Comparison of ENCODE assay signal across 23 cellular contexts in genomic region chr19:2226051-2226839, GRCh38. TPM values are rescaled to one million over a fixed set of nuclear protein-coding genes. Genes with fewer than 3 reads are reported as not detected.
A peak's percentile ranks its signal among the peaks of the same experiment; 100 is the strongest.
DNase-seq lines count a peak whose midpoint lies in the region; ATAC-seq, FAIRE-seq and TF ChIP-seq lines count a peak whose summit lies in the region.
"Had no signal": no experiment of that assay in that cellular context is flagged by ENCODE, and none has a peak within 500 bp of the region (broad histone marks: within the 10 kb centered on the region; RNA-seq: fewer than 3 reads in every experiment).

No MANE protein-coding gene starts in this region.

- no peak overlapping the region for H3K4me3 ChIP-seq in HepG2 (replicated peaks in 1 of 3; ENCODE audit: insufficient read depth in 1 of 3, low read depth in 2 of 3, low read length in 3 of 3)
- H3K4me3 ChIP-seq in right lobe of liver, result no peak overlapping the region
- peak overlapping the region; percentile 48 for H3K4me3 ChIP-seq in NB4 (ENCODE audit: low read depth, low read length)
- H3K4me3 ChIP-seq: SK-N-MC had no signal

- H3K4me1 Mint-ChIP-seq in dendritic cell treated with granulocyte-macrophage colony-stimulating factor and Interleukin-4, amounts not matched to agents 40 ng/mL and 50 ng/mL, for 4 days (ENCODE audit: low read depth), result peaks cover 20% of the 10 kb centered on the region
- H3K4me1 Mint-ChIP-seq in stimulated activated naive B cell treated with anti-CD40 and anti-IgM and Interleukin-4, amounts not matched to agents 10 μg/mL and 1 μg/mL and 100 μg/mL, for 72 hours, result peaks cover 25 to 58% of the 10 kb centered on the region in 2 donors
- H3K4me1 Mint-ChIP-seq: CD14-positive monocyte had no signal

- no peak overlapping the region for H2AFZ ChIP-seq in HepG2 (ENCODE audit: low read length)

- no peak overlapping the region for H3K9ac ChIP-seq in HepG2 (ENCODE audit: insufficient read depth, low read depth, low read length)

- H3K36me3 Mint-ChIP-seq in dendritic cell treated with granulocyte-macrophage colony-stimulating factor and Interleukin-4, amounts not matched to agents 40 ng/mL and 50 ng/mL, for 4 days (ENCODE audit: low read depth), result peaks cover 100% of the 10 kb centered on the region
- H3K36me3 Mint-ChIP-seq in stimulated activated naive B cell treated with anti-CD40 and anti-IgM and Interleukin-4, amounts not matched to agents 10 μg/mL and 1 μg/mL and 100 μg/mL, for 72 hours, result peaks cover 55 to 58% of the 10 kb centered on the region in 2 donors

- H3K36me3 ChIP-seq in HepG2 (replicated peaks in 1 of 2; ENCODE audit: control insufficient read depth in 1 of 2, insufficient read depth in 2 of 2, low read length in 2 of 2) (peaks cover 30 to 58% of the 10 kb centered on the region in 2 experiments; a peak in 4 of 5 replicates), right lobe of liver (peaks cover 0 to 52% (median 7%) of the 10 kb centered on the region in 4 donors)

- ATAC-seq in HepG2 (no peak), right lobe of liver (no peak), GM21528 (IDR thresholded peaks at IDR 0.05; ENCODE audit: low FRiP score, unreplicated experiment) (no peak), HG03025 (IDR thresholded peaks at IDR 0.05; ENCODE audit: low FRiP score, unreplicated experiment) (no peak), HG03280 (IDR thresholded peaks at IDR 0.05; ENCODE audit: unreplicated experiment) (no peak)
- no peak for ATAC-seq in stimulated activated naive B cell treated with anti-CD40 and anti-IgM and Interleukin-4, amounts not matched to agents 10 μg/mL and 1 μg/mL and 100 μg/mL, for 72 hours (replicated peaks)

- CTCF ChIA-PET in HepG2 (lab: Yijun Ruan, JAX; ENCODE audit: low intra/inter-chr PET ratio, low total read pairs), result no interaction called here

- no peak overlapping the region for H3K4me2 ChIP-seq in HepG2 (ENCODE audit: low read depth, low read length)

- no peaks in the 10 kb centered on the region for H3K79me2 ChIP-seq in HepG2 (ENCODE audit: insufficient read depth, low read length)

- TF ChIP-seq CTCF in HepG2 (CRISPR knock-in tag; IDR thresholded peaks at IDR 0.05), result no peak
- TF ChIP-seq CTCF in right lobe of liver (IDR thresholded peaks at IDR 0.05), result no peak
- no peak for TF ChIP-seq CTCF in NB4 (IDR thresholded peaks at IDR 0.05; ENCODE audit: low read depth, low read length)

- H3K4me1 ChIP-seq in HepG2 (ENCODE audit: insufficient read depth, low read length) (no peaks in the 10 kb centered on the region), right lobe of liver (peaks cover 0 to 14% (median 0%) of the 10 kb centered on the region in 4 donors)
- H3K4me1 ChIP-seq: Caco-2 had no signal

- H3K4me3 Mint-ChIP-seq in dendritic cell treated with granulocyte-macrophage colony-stimulating factor and Interleukin-4, amounts not matched to agents 40 ng/mL and 50 ng/mL, for 4 days, result no peak overlapping the region
- no peak overlapping the region for H3K4me3 Mint-ChIP-seq in stimulated activated naive B cell treated with anti-CD40 and anti-IgM and Interleukin-4, amounts not matched to agents 10 μg/mL and 1 μg/mL and 100 μg/mL, for 72 hours
- H3K4me3 Mint-ChIP-seq: CD14-positive monocyte had no signal

- H3K27me3 Mint-ChIP-seq in dendritic cell treated with granulocyte-macrophage colony-stimulating factor and Interleukin-4, amounts not matched to agents 40 ng/mL and 50 ng/mL, for 4 days, result no peaks in the 10 kb centered on the region
- H3K27me3 Mint-ChIP-seq in stimulated activated naive B cell treated with anti-CD40 and anti-IgM and Interleukin-4, amounts not matched to agents 10 μg/mL and 1 μg/mL and 100 μg/mL, for 72 hours, result no peaks in the 10 kb centered on the region

- H3K27ac ChIP-seq in HepG2 (ENCODE audit: extremely low read length, insufficient read depth, low read length) (no peak overlapping the region), right lobe of liver (no peak overlapping the region)
- H3K27ac ChIP-seq: SK-N-MC had no signal

- TF ChIP-seq POLR2A in HepG2 (IDR thresholded peaks at IDR 0.05; ENCODE audit: insufficient read depth in 1 of 2, low read depth in 2 of 2, low read length in 2 of 2), result no peak
- TF ChIP-seq POLR2A in right lobe of liver (IDR thresholded peaks at IDR 0.05), result no peak
- no peak for TF ChIP-seq POLR2A in NB4 (IDR thresholded peaks at IDR 0.05; ENCODE audit: extremely low read depth, insufficient read length)

- intact Hi-C loops in HepG2 (cut with micrococcal nuclease; ENCODE audit: unreplicated experiment), result no loop called here
- intact Hi-C loops in right lobe of liver (cut with DNase I), result no loop called here
- intact Hi-C loops in dendritic cell treated with granulocyte-macrophage colony-stimulating factor and Interleukin-4, amounts not matched to agents 40 ng/mL and 50 ng/mL, for 4 days (cut with micrococcal nuclease), result no loop called here

- in situ Hi-C loops in HepG2 (cut with HindIII; ENCODE audit: extremely low pct_ligation_motif_present, low pct_unique_long_range_greater_than_20kb), result no loop called here

- H3K9me3 ChIP-seq in HepG2 (ENCODE audit: low read length), result no peaks in the 10 kb centered on the region
- H3K9me3 ChIP-seq in right lobe of liver, result no peaks in the 10 kb centered on the region
- H3K9me3 ChIP-seq: Caco-2 had no signal

- POLR2A ChIA-PET in HepG2 (lab: Yijun Ruan, JAX), result no interaction called here

- TF ChIP-seq EP300 in HepG2 (IDR thresholded peaks at IDR 0.05; ENCODE audit: low read depth in 2 of 2, low read length in 2 of 2), result no peak
- no peak for TF ChIP-seq EP300 in HepG2 (CRISPR knock-in tag; IDR thresholded peaks at IDR 0.05; ENCODE audit: borderline replicate concordance)

- FAIRE-seq in HepG2 (lab: Jason Lieb, UNC), result no peak
- FAIRE-seq: GM12892, HTR-8/SVneo, RCC 7860 had no signal

- DNase-seq in HepG2 (ENCODE audit: low spot score) (no peak), right lobe of liver (no peak), NB4 (ENCODE audit: low read depth) (no peak)
- no peak for DNase-seq in stimulated activated naive B cell treated with anti-CD40 and anti-IgM and Interleukin-4, amounts not matched to agents 10 μg/mL and 1 μg/mL and 100 μg/mL, for 72 hours
- DNase-seq: Caco-2, GOT3, NCI-H1105, NCI-H1694 treated with DMSO at 0.1 percent for 48 hours, NCI-H2107, NCI-H510A, NCI-H748 treated with DMSO at 0.1 percent for 48 hours, Right ventricle myocardium superior had no signal

- no peak for TF ChIP-seq RAD21 in HepG2 (CRISPR knock-in tag; IDR thresholded peaks at IDR 0.05)

- H3K9me3 Mint-ChIP-seq in dendritic cell treated with granulocyte-macrophage colony-stimulating factor and Interleukin-4, amounts not matched to agents 40 ng/mL and 50 ng/mL, for 4 days, result no peaks in the 10 kb centered on the region
- H3K9me3 Mint-ChIP-seq in stimulated activated naive B cell treated with anti-CD40 and anti-IgM and Interleukin-4, amounts not matched to agents 10 μg/mL and 1 μg/mL and 100 μg/mL, for 72 hours, result no peaks in the 10 kb centered on the region

- peak overlapping the region; percentile 20 for H3K27ac Mint-ChIP-seq in dendritic cell treated with granulocyte-macrophage colony-stimulating factor and Interleukin-4, amounts not matched to agents 40 ng/mL and 50 ng/mL, for 4 days
- H3K27ac Mint-ChIP-seq in stimulated activated naive B cell treated with anti-CD40 and anti-IgM and Interleukin-4, amounts not matched to agents 10 μg/mL and 1 μg/mL and 100 μg/mL, for 72 hours, result peak overlapping the region; percentile 22

- WGBS in HepG2 (ENCODE audit: low lambda C conversion rate), result 97% methylated on average over 29 of the region's 59 CpGs
- 91% methylated on average over 9 of the region's 59 CpGs for WGBS in right lobe of liver (ENCODE audit: insufficient coverage, low coverage, low lambda C conversion rate, missing lambda C conversion rate)

- H4K20me1 ChIP-seq in HepG2 (ENCODE audit: insufficient read depth, low read length), result no peaks in the 10 kb centered on the region

- H3K27me3 ChIP-seq in HepG2 (ENCODE audit: control insufficient read depth in 1 of 2, insufficient read depth in 2 of 2, low read length in 2 of 2), result no peaks in the 10 kb centered on the region
- no peaks in the 10 kb centered on the region for H3K27me3 ChIP-seq in right lobe of liver

- BruUV-seq in HepG2 (replicated peaks; lab: Mats Ljungman, UMichigan), result no TSS peak

RNA-seq across cellular contexts. Expression of gene PLEKHJ1, which starts 9.9 kb away (rescaled TPM):
- total RNA-seq in HepG2 (2016; rRNA removed; fragmentation: Illumina TruSeq; extraction: Trizol), result 108 and 130 TPM in 2 replicates
- total RNA-seq in HepG2 (2016; cell fraction: cytosol; rRNA removed; fragmentation: Illumina TruSeq; extraction: Trizol; ENCODE audit: low read depth), result 129 and 146 TPM in 2 replicates
- total RNA-seq in HepG2 (2016; cell fraction: insoluble cytoplasmic fraction; rRNA removed; fragmentation: Illumina TruSeq; extraction: Trizol), result 99.2 and 143 TPM in 2 replicates
- 198 and 217 TPM in 2 replicates for total RNA-seq in HepG2 (2016; cell fraction: membrane; rRNA removed; fragmentation: Illumina TruSeq; extraction: Trizol)
- total RNA-seq in HepG2 (2016; cell fraction: nucleus; rRNA removed; fragmentation: Illumina TruSeq; extraction: Trizol), result 72.7 and 85.2 TPM in 2 replicates
- polyA plus RNA-seq in HepG2 (2011; rRNA removed), result 70.5 and 89.7 TPM in 2 replicates
- 94.0 and 125 TPM in 2 replicates for polyA plus RNA-seq in HepG2 (2011; cell fraction: cytosol; rRNA removed)
- polyA plus RNA-seq in HepG2 (2011; cell fraction: nucleus; rRNA removed), result 130 and 144 TPM in 2 replicates
- polyA plus RNA-seq in HepG2 (2012), result 41.8 and 57.9 TPM in 2 replicates
- 147 and 176 TPM in 2 replicates for polyA plus RNA-seq in HepG2 (2016; cell fraction: cytosol; fragmentation: Illumina TruSeq; extraction: Trizol; ENCODE audit: low read depth)
- 97.4 and 103 TPM in 2 replicates for polyA plus RNA-seq in HepG2 (2016; cell fraction: insoluble cytoplasmic fraction; fragmentation: Illumina TruSeq; extraction: Trizol; ENCODE audit: low read depth)
- polyA plus RNA-seq in HepG2 (2016; cell fraction: membrane; fragmentation: Illumina TruSeq; extraction: Trizol; ENCODE audit: low read depth), result 170 and 175 TPM in 2 replicates
- polyA plus RNA-seq in HepG2 (2016; cell fraction: nucleus; fragmentation: Illumina TruSeq; extraction: Trizol; ENCODE audit: insufficient read depth, low read depth), result 156 and 163 TPM in 2 replicates
- 33.4 and 58.0 TPM in 2 replicates for polyA minus RNA-seq in HepG2 (2011; rRNA and poly(A)+ RNA removed; ENCODE audit: low replicate concordance)
- 18.1 and 22.7 TPM in 2 replicates for polyA minus RNA-seq in HepG2 (2011; cell fraction: cytosol; rRNA and poly(A)+ RNA removed)
- 23.2 and 28.0 TPM in 2 replicates for polyA minus RNA-seq in HepG2 (2011; cell fraction: nucleus; rRNA and poly(A)+ RNA removed)
- 10 to 100 TPM; 24.4 to 49.3 (median 28.6) TPM for total RNA-seq in right lobe of liver

RNA-seq across cellular contexts. Expression of gene SF3A2, which starts 10.4 kb away (rescaled TPM):
- total RNA-seq in HepG2 (2016; rRNA removed; fragmentation: Illumina TruSeq; extraction: Trizol) (8.8 and 10.1 TPM in 2 replicates), right lobe of liver (10 to 100 TPM; 14.0 to 22.1 (median 19.1) TPM)
- total RNA-seq in HepG2 (2016; cell fraction: cytosol; rRNA removed; fragmentation: Illumina TruSeq; extraction: Trizol; ENCODE audit: low read depth), result 11.7 and 13.9 TPM in 2 replicates
- 8.6 and 13.2 TPM in 2 replicates for total RNA-seq in HepG2 (2016; cell fraction: insoluble cytoplasmic fraction; rRNA removed; fragmentation: Illumina TruSeq; extraction: Trizol)
- 13.1 and 15.2 TPM in 2 replicates for total RNA-seq in HepG2 (2016; cell fraction: membrane; rRNA removed; fragmentation: Illumina TruSeq; extraction: Trizol)
- 16.1 and 17.8 TPM in 2 replicates for total RNA-seq in HepG2 (2016; cell fraction: nucleus; rRNA removed; fragmentation: Illumina TruSeq; extraction: Trizol)
- 7.9 and 8.6 TPM in 2 replicates for polyA plus RNA-seq in HepG2 (2011; rRNA removed)
- polyA plus RNA-seq in HepG2 (2011; cell fraction: cytosol; rRNA removed), result 6.1 and 7.3 TPM in 2 replicates
- polyA plus RNA-seq in HepG2 (2011; cell fraction: nucleus; rRNA removed), result 34.7 and 47.7 TPM in 2 replicates
- 34.0 and 34.2 TPM in 2 replicates for polyA plus RNA-seq in HepG2 (2012)
- polyA plus RNA-seq in HepG2 (2016; cell fraction: cytosol; fragmentation: Illumina TruSeq; extraction: Trizol; ENCODE audit: low read depth), result 12.1 and 13.8 TPM in 2 replicates
- 18.7 and 31.5 TPM in 2 replicates for polyA plus RNA-seq in HepG2 (2016; cell fraction: insoluble cytoplasmic fraction; fragmentation: Illumina TruSeq; extraction: Trizol; ENCODE audit: low read depth)
- polyA plus RNA-seq in HepG2 (2016; cell fraction: membrane; fragmentation: Illumina TruSeq; extraction: Trizol; ENCODE audit: low read depth), result 17.7 and 21.0 TPM in 2 replicates
- 46.1 and 47.0 TPM in 2 replicates for polyA plus RNA-seq in HepG2 (2016; cell fraction: nucleus; fragmentation: Illumina TruSeq; extraction: Trizol; ENCODE audit: insufficient read depth, low read depth)
- polyA minus RNA-seq in HepG2 (2011; rRNA and poly(A)+ RNA removed; ENCODE audit: low replicate concordance), result 20.0 and 24.2 TPM in 2 replicates
- 16.0 and 20.6 TPM in 2 replicates for polyA minus RNA-seq in HepG2 (2011; cell fraction: cytosol; rRNA and poly(A)+ RNA removed)
- polyA minus RNA-seq in HepG2 (2011; cell fraction: nucleus; rRNA and poly(A)+ RNA removed), result 34.1 and 34.2 TPM in 2 replicates

RNA-seq across cellular contexts. Expression of gene AMH, which starts 22.9 kb away (rescaled TPM):
- total RNA-seq in HepG2 (2016; rRNA removed; fragmentation: Illumina TruSeq; extraction: Trizol) (0.18 TPM in 1 of 2 replicates, not detected in the other), right lobe of liver (1 to 10 TPM in 1 of 6 experiments, under 1 TPM in 5; 0.24 to 1.2 (median 0.59) TPM)
- not detected in 2 replicates for total RNA-seq in HepG2 (2016; cell fraction: cytosol; rRNA removed; fragmentation: Illumina TruSeq; extraction: Trizol; ENCODE audit: low read depth)
- total RNA-seq in HepG2 (2016; cell fraction: insoluble cytoplasmic fraction; rRNA removed; fragmentation: Illumina TruSeq; extraction: Trizol), result not detected in 2 replicates
- 0.09 TPM in 1 of 2 replicates, not detected in the other for total RNA-seq in HepG2 (2016; cell fraction: membrane; rRNA removed; fragmentation: Illumina TruSeq; extraction: Trizol)
- not detected in 2 replicates for total RNA-seq in HepG2 (2016; cell fraction: nucleus; rRNA removed; fragmentation: Illumina TruSeq; extraction: Trizol)
- 0.03 and 0.04 TPM in 2 replicates for polyA plus RNA-seq in HepG2 (2011; rRNA removed)
- 0.05 TPM in 1 of 2 replicates, not detected in the other for polyA plus RNA-seq in HepG2 (2011; cell fraction: cytosol; rRNA removed)
- polyA plus RNA-seq in HepG2 (2011; cell fraction: nucleus; rRNA removed), result 1.2 and 2.0 TPM in 2 replicates
- 0.08 TPM in 1 of 2 replicates, not detected in the other for polyA plus RNA-seq in HepG2 (2012)
- polyA plus RNA-seq in HepG2 (2016; cell fraction: cytosol; fragmentation: Illumina TruSeq; extraction: Trizol; ENCODE audit: low read depth), result 0.06 TPM in 1 of 2 replicates, not detected in the other
- not detected in 2 replicates for polyA plus RNA-seq in HepG2 (2016; cell fraction: insoluble cytoplasmic fraction; fragmentation: Illumina TruSeq; extraction: Trizol; ENCODE audit: low read depth)
- polyA plus RNA-seq in HepG2 (2016; cell fraction: membrane; fragmentation: Illumina TruSeq; extraction: Trizol; ENCODE audit: low read depth), result not detected in 2 replicates
- polyA plus RNA-seq in HepG2 (2016; cell fraction: nucleus; fragmentation: Illumina TruSeq; extraction: Trizol; ENCODE audit: insufficient read depth, low read depth), result 0.51 TPM in 2 replicates
- 0.48 and 1.0 TPM in 2 replicates for polyA minus RNA-seq in HepG2 (2011; rRNA and poly(A)+ RNA removed; ENCODE audit: low replicate concordance)
- not detected in 2 replicates for polyA minus RNA-seq in HepG2 (2011; cell fraction: cytosol; rRNA and poly(A)+ RNA removed)
- polyA minus RNA-seq in HepG2 (2011; cell fraction: nucleus; rRNA and poly(A)+ RNA removed), result 0.62 TPM in 1 of 2 replicates, not detected in the other
- polyA plus RNA-seq: CD14-positive monocyte had no signal

RNA-seq across cellular contexts. Expression of gene JSRP1, which starts 30.0 kb away (rescaled TPM):
- total RNA-seq in HepG2 (2016; rRNA removed; fragmentation: Illumina TruSeq; extraction: Trizol) (0.38 and 0.73 TPM in 2 replicates), right lobe of liver (under 1 TPM in 3 of 6 experiments, not detected in 3; 0.28 to 0.81 (median 0.42) TPM)
- 1.1 TPM in 2 replicates for total RNA-seq in HepG2 (2016; cell fraction: cytosol; rRNA removed; fragmentation: Illumina TruSeq; extraction: Trizol; ENCODE audit: low read depth)
- 0.54 and 0.56 TPM in 2 replicates for total RNA-seq in HepG2 (2016; cell fraction: insoluble cytoplasmic fraction; rRNA removed; fragmentation: Illumina TruSeq; extraction: Trizol)
- total RNA-seq in HepG2 (2016; cell fraction: membrane; rRNA removed; fragmentation: Illumina TruSeq; extraction: Trizol), result 0.96 and 1.2 TPM in 2 replicates
- total RNA-seq in HepG2 (2016; cell fraction: nucleus; rRNA removed; fragmentation: Illumina TruSeq; extraction: Trizol), result 0.40 and 0.69 TPM in 2 replicates
- polyA plus RNA-seq in HepG2 (2011; rRNA removed), result 0.16 and 0.39 TPM in 2 replicates
- polyA plus RNA-seq in HepG2 (2011; cell fraction: cytosol; rRNA removed), result 0.27 and 0.36 TPM in 2 replicates
- polyA plus RNA-seq in HepG2 (2011; cell fraction: nucleus; rRNA removed), result 0.29 TPM in 1 of 2 replicates, not detected in the other
- polyA plus RNA-seq in HepG2 (2012), result 0.41 and 0.44 TPM in 2 replicates
- 0.88 and 1.2 TPM in 2 replicates for polyA plus RNA-seq in HepG2 (2016; cell fraction: cytosol; fragmentation: Illumina TruSeq; extraction: Trizol; ENCODE audit: low read depth)
- 0.73 and 0.80 TPM in 2 replicates for polyA plus RNA-seq in HepG2 (2016; cell fraction: insoluble cytoplasmic fraction; fragmentation: Illumina TruSeq; extraction: Trizol; ENCODE audit: low read depth)
- 0.84 and 1.0 TPM in 2 replicates for polyA plus RNA-seq in HepG2 (2016; cell fraction: membrane; fragmentation: Illumina TruSeq; extraction: Trizol; ENCODE audit: low read depth)
- polyA plus RNA-seq in HepG2 (2016; cell fraction: nucleus; fragmentation: Illumina TruSeq; extraction: Trizol; ENCODE audit: insufficient read depth, low read depth), result 0.57 and 0.95 TPM in 2 replicates
- not detected in 2 replicates for polyA minus RNA-seq in HepG2 (2011; rRNA and poly(A)+ RNA removed; ENCODE audit: low replicate concordance)
- not detected in 2 replicates for polyA minus RNA-seq in HepG2 (2011; cell fraction: cytosol; rRNA and poly(A)+ RNA removed)
- not detected in 2 replicates for polyA minus RNA-seq in HepG2 (2011; cell fraction: nucleus; rRNA and poly(A)+ RNA removed)
- total RNA-seq: Caco-2 had no signal

RNA-seq across cellular contexts. Expression of gene PEAK3, which starts 55.7 kb away (rescaled TPM):
- not detected in 2 replicates for total RNA-seq in HepG2 (2016; rRNA removed; fragmentation: Illumina TruSeq; extraction: Trizol)
- not detected in 2 replicates for total RNA-seq in HepG2 (2016; cell fraction: cytosol; rRNA removed; fragmentation: Illumina TruSeq; extraction: Trizol; ENCODE audit: low read depth)
- total RNA-seq in HepG2 (2016; cell fraction: insoluble cytoplasmic fraction; rRNA removed; fragmentation: Illumina TruSeq; extraction: Trizol), result not detected in 2 replicates
- not detected in 2 replicates for total RNA-seq in HepG2 (2016; cell fraction: membrane; rRNA removed; fragmentation: Illumina TruSeq; extraction: Trizol)
- total RNA-seq in HepG2 (2016; cell fraction: nucleus; rRNA removed; fragmentation: Illumina TruSeq; extraction: Trizol), result not detected in 2 replicates
- polyA plus RNA-seq in HepG2 (2011; rRNA removed), result not detected in 2 replicates
- not detected in 2 replicates for polyA plus RNA-seq in HepG2 (2011; cell fraction: cytosol; rRNA removed)
- polyA plus RNA-seq in HepG2 (2011; cell fraction: nucleus; rRNA removed), result not detected in 2 replicates
- polyA plus RNA-seq in HepG2 (2012), result not detected in 2 replicates
- polyA plus RNA-seq in HepG2 (2016; cell fraction: cytosol; fragmentation: Illumina TruSeq; extraction: Trizol; ENCODE audit: low read depth), result not detected in 2 replicates
- polyA plus RNA-seq in HepG2 (2016; cell fraction: insoluble cytoplasmic fraction; fragmentation: Illumina TruSeq; extraction: Trizol; ENCODE audit: low read depth), result not detected in 2 replicates
- polyA plus RNA-seq in HepG2 (2016; cell fraction: membrane; fragmentation: Illumina TruSeq; extraction: Trizol; ENCODE audit: low read depth), result not detected in 2 replicates
- polyA plus RNA-seq in HepG2 (2016; cell fraction: nucleus; fragmentation: Illumina TruSeq; extraction: Trizol; ENCODE audit: insufficient read depth, low read depth), result not detected in 2 replicates
- polyA minus RNA-seq in HepG2 (2011; rRNA and poly(A)+ RNA removed; ENCODE audit: low replicate concordance), result not detected in 2 replicates
- not detected in 2 replicates for polyA minus RNA-seq in HepG2 (2011; cell fraction: cytosol; rRNA and poly(A)+ RNA removed)
- polyA minus RNA-seq in HepG2 (2011; cell fraction: nucleus; rRNA and poly(A)+ RNA removed), result not detected in 2 replicates
- total RNA-seq in right lobe of liver, result under 1 TPM; 0.07 to 0.49 (median 0.36) TPM
- total RNA-seq: A673, Caco-2, OCI-LY7 had no signal
